11 cellular contexts compared by ENCODE assay signal in the genomic region with DNA sequence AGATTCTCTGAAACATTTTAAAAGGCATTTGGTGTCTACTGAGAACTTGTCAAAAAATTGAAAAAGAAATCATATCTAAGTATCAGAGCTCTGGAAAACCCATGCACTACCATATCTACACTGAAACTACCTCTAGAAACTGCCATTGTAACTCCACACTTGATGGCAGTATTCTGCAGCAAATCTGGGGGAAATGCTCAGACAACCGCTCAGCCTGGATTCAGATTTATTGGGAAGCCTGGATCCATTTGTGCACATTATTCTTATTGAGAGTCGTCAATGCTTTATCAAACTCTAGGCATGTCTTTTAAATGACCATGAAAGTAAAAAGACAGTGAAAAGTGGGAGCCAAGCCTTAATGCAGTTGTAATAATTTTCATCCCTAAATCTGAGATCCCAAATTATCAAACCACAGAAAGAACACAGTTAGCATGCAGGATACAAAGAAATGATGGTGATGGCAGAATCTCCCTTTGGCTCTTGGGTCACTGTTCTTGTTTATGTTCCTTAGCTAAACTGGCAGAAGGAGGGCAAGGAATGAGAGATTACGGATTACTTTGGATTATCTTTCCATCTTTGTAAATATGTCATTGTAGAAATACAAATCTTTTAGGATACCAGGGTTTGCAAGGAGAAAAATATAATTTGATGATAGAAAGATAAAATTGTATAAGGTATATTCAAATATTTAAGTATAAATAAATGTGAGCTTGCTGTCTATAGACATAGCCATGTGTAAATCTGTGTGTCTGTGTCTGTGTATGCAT.
DNase-seq lines count a peak whose midpoint lies in the region; ATAC-seq and TF ChIP-seq lines count a peak whose summit lies in the region.
"Had no signal": no experiment of that assay in that cellular context is flagged by ENCODE, and none has a peak within 500 bp of the region (broad histone marks: within the 10 kb centered on the region; RNA-seq: fewer than 3 reads in every experiment).

No MANE protein-coding gene starts in this region.

- peaks cover 3% of the 10 kb centered on the region for H3K9me3 Mint-ChIP-seq in activated CD4-positive, alpha-beta memory T cell treated with anti-CD3 and anti-CD28 coated beads for 36 hours

- no peak for ATAC-seq in GM19397 (IDR thresholded peaks at IDR 0.05; ENCODE audit: unreplicated experiment)

- intact Hi-C loops in activated CD4-positive, alpha-beta memory T cell treated with anti-CD3 and anti-CD28 coated beads for 36 hours (cut with micrococcal nuclease), result no loop called here

- H3K27ac ChIP-seq in 22Rv1, result peak overlapping the region; percentile 50

- no peaks in the 10 kb centered on the region for H3K36me3 Mint-ChIP-seq in activated CD4-positive, alpha-beta memory T cell treated with anti-CD3 and anti-CD28 coated beads for 36 hours

- H3K4me1 Mint-ChIP-seq in activated CD4-positive, alpha-beta memory T cell treated with anti-CD3 and anti-CD28 coated beads for 36 hours (ENCODE audit: low read depth), result no peaks in the 10 kb centered on the region

- POLR2A ChIA-PET in activated CD4-positive, alpha-beta memory T cell treated with anti-CD3 and anti-CD28 coated beads for 36 hours (lab: Charles Lee), result no interaction called here

- no peak overlapping the region for H3K4me3 ChIP-seq in HFF-Myc (replicated peaks; ENCODE audit: low read depth, low read length)
- H3K4me3 ChIP-seq in astrocyte of the spinal cord (ENCODE audit: low read depth, low read length), result no peak overlapping the region

- DNase-seq in HFF-Myc (ENCODE audit: extremely low read depth, low read depth), result no peak
- peak; percentile 45 for DNase-seq in astrocyte of the spinal cord (ENCODE audit: low read depth, low spot score)
- peak; percentile 21 for DNase-seq in iris pigment epithelial cell (ENCODE audit: low read depth)
- no peak for DNase-seq in activated CD4-positive, alpha-beta memory T cell treated with anti-CD3 and anti-CD28 coated beads for 36 hours
- no peak for DNase-seq in NCI-H524 treated with DMSO at 0.1 percent for 48 hours (lab: John Stamatoyannopoulos, UW)
- DNase-seq in activated CD8-positive, alpha-beta memory T cell treated with anti-CD3 and anti-CD28 coated beads, Interleukin-2, amount 50 U/mL, for 48 hours, result no peak
- DNase-seq: activated gamma-delta T cell treated with Interleukin-2 at 50 U/mL for 16 hours; stimulated activated CD8-positive, alpha-beta memory T cell treated with anti-CD3 and anti-CD28 coated beads, Interleukin-4, amount 100 ng/mL, for 48 hours; T1000 had no signal

- no peak overlapping the region for H3K4me3 Mint-ChIP-seq in activated CD4-positive, alpha-beta memory T cell treated with anti-CD3 and anti-CD28 coated beads for 36 hours

- no peaks in the 10 kb centered on the region for H3K27me3 Mint-ChIP-seq in activated CD4-positive, alpha-beta memory T cell treated with anti-CD3 and anti-CD28 coated beads for 36 hours

- CTCF ChIA-PET in activated CD4-positive, alpha-beta memory T cell treated with anti-CD3 and anti-CD28 coated beads for 36 hours (lab: Charles Lee), result no interaction called here

- TF ChIP-seq CTCF in 22Rv1 (IDR thresholded peaks at IDR 0.05) (peak; percentile 57), HFF-Myc (IDR thresholded peaks at IDR 0.05; ENCODE audit: low read depth, low read length, missing control alignments) (peak; percentile 40), astrocyte of the spinal cord (IDR thresholded peaks at IDR 0.05; ENCODE audit: low read depth, low read length) (peak; percentile 46)

- H3K27ac Mint-ChIP-seq in activated CD4-positive, alpha-beta memory T cell treated with anti-CD3 and anti-CD28 coated beads for 36 hours, result no peak overlapping the region

- in situ Hi-C loops in astrocyte of the spinal cord (cut with HindIII; ENCODE audit: low sequenced_read_pairs), result no loop called here

Comparison
In these comparisons a context has a peak if more than half of its experiments do, and no peak if none do; other contexts are left out.
1. DNase-seq: peak in astrocyte of the spinal cord (single experiment) and iris pigment epithelial cell (single experiment); none in HFF-Myc (single experiment), activated CD4-positive, alpha-beta memory T cell treated with anti-CD3 and anti-CD28 coated beads for 36 hours (single experiment), NCI-H524 treated with DMSO at 0.1 percent for 48 hours (single experiment) and activated CD8-positive, alpha-beta memory T cell treated with anti-CD3 and anti-CD28 coated beads, Interleukin-2, amount 50 U/mL, for 48 hours (single experiment).
2. Peak in every context shown above with its lines, with median percentiles within 50 percentile points of each other: CTCF ChIP-seq.